Comparison of ENCODE assay signal across 19 cellular contexts in genomic region chr5:37619353-37619752, GRCh38.
DNase-seq lines count a peak whose midpoint lies in the region; ATAC-seq, FAIRE-seq and TF ChIP-seq lines count a peak whose summit lies in the region.
"Had no signal": no experiment of that assay in that cellular context is flagged by ENCODE, and none has a peak within 500 bp of the region (broad histone marks: within the 10 kb centered on the region; RNA-seq: fewer than 3 reads in every experiment).

No MANE protein-coding gene starts in this region.

- CTCF ChIA-PET in K562 (lab: Yijun Ruan, JAX; ENCODE audit: low intra/inter-chr PET ratio): no interaction called here

- TF ChIP-seq CTCF in K562 (IDR thresholded peaks at IDR 0.05 in 2 of 3, conservative IDR thresholded peaks at IDR 0.05 in 1 of 3; ENCODE audit: insufficient read depth in 2 of 3, low read depth in 1 of 3, low read length in 3 of 3) (no peak), foreskin fibroblast (IDR thresholded peaks at IDR 0.05; ENCODE audit: low read depth, low read length) (no peak), tibial artery (IDR thresholded peaks at IDR 0.05) (no peak)

- no peaks in the 10 kb centered on the region for H3K9me3 ChIP-seq in K562 (replicated peaks; ENCODE audit: control insufficient read depth, insufficient read depth, low read depth, low read length)
- H3K9me3 ChIP-seq in tibial artery: no peaks in the 10 kb centered on the region

- DNase-seq in GM18507 (ENCODE audit: extremely low spot score, insufficient read length, low read depth) (no peak), K562 (ENCODE audit: extremely low read depth in 1 of 4, low spot score in 3 of 4) (no peak), foreskin fibroblast (peak; percentile 50 to 80), NCI-H187 (lab: John Stamatoyannopoulos, UW) (no peak), NCI-H1048 (lab: John Stamatoyannopoulos, UW) (no peak), tibial artery (no peak), iPS-NIHi11 (ENCODE audit: low spot score) (no peak)
- DNase-seq: activated CD4-positive, alpha-beta T cell treated with anti-CD3 and anti-CD28 coated beads, Interleukin-2, amount 10 ng/mL, durations not matched to agents 7 days and 5 days; activated naive CD4-positive, alpha-beta T cell treated with Interleukin-2 at 50 U/mL for 16 hours; activated T-cell treated with anti-CD3 and anti-CD28 coated beads for 4 hours; hippocampal formation; Kasumi-1; kidney glomerular epithelial cell; NCI-H446; stimulated activated naive CD8-positive, alpha-beta T cell treated with anti-CD3 and anti-CD28 coated beads, Interleukin-15, Interleukin-2, amounts not matched to agents 100 U/mL and 50 U/mL, for 24 hours had no signal

- no TSS peak for BruUV-seq in K562 (replicated peaks; lab: Mats Ljungman, UMichigan)

- intact Hi-C loops in K562 (cut with micrococcal nuclease): no loop called here
- intact Hi-C loops in tibial artery (cut with DNase I; ENCODE audit: low total_unique reads): no loop called here

- no peak for ATAC-seq in K562
- ATAC-seq: esophagus mucosa; stimulated activated naive CD8-positive, alpha-beta T cell treated with anti-CD3 and anti-CD28 coated beads, Interleukin-15, Interleukin-2, amounts not matched to agents 100 U/mL and 50 U/mL, for 24 hours had no signal

- no peak for TF ChIP-seq POLR2A in K562 (conservative IDR thresholded peaks at IDR 0.05)

- peaks cover 13% of the 10 kb centered on the region for H3K4me1 ChIP-seq in ACC112 (ENCODE audit: control insufficient read depth, insufficient read depth, low read length, unreplicated experiment)
- no peaks in the 10 kb centered on the region for H3K4me1 ChIP-seq in K562 (replicated peaks in 1 of 2; ENCODE audit: control insufficient read depth in 2 of 2, insufficient read depth in 2 of 2, low read length in 2 of 2)
- H3K4me1 ChIP-seq in tibial artery: peaks cover 0 to 11% (median 0%) of the 10 kb centered on the region in 4 donors

- H3K9ac ChIP-seq in K562 (ENCODE audit: insufficient read depth in 1 of 2, low read depth in 2 of 2, low read length in 2 of 2): no peak overlapping the region

- H3K4me2 ChIP-seq in K562 (ENCODE audit: insufficient read depth, low read length): no peak overlapping the region

- 0 out of 2 replicates have a peak, but pooled peaks cover 6% of the 10 kb centered on the region for H3K36me3 ChIP-seq in ACC112 (ENCODE audit: insufficient read depth, low read length)
- H3K36me3 ChIP-seq in K562 (ENCODE audit: control insufficient read depth, insufficient read depth, low read length): no peaks in the 10 kb centered on the region
- peaks cover 0 to 6% (median 3%) of the 10 kb centered on the region in 3 donors for H3K36me3 ChIP-seq in tibial artery

- TF ChIP-seq RAD21 in K562 (CRISPR knock-in tag; conservative IDR thresholded peaks at IDR 0.05 in 1 of 2, IDR thresholded peaks at IDR 0.05 in 1 of 2): no peak

- no peak for TF ChIP-seq EP300 in K562 (IDR thresholded peaks at IDR 0.05; ENCODE audit: low read length)

- no peaks in the 10 kb centered on the region for H3K9me1 ChIP-seq in K562 (ENCODE audit: control insufficient read depth, insufficient read depth, low read length)

- no peaks in the 10 kb centered on the region for H3K27me3 ChIP-seq in ACC112 (ENCODE audit: insufficient read depth, low read length)
- no peaks in the 10 kb centered on the region for H3K27me3 ChIP-seq in K562 (ENCODE audit: control insufficient read depth in 2 of 2, insufficient read depth in 2 of 2, low read length in 2 of 2)
- H3K27me3 ChIP-seq in tibial artery: no peaks in the 10 kb centered on the region

- in situ Hi-C loops in K562 (cut with MboI): no loop called here

- no peaks in the 10 kb centered on the region for H4K20me1 ChIP-seq in K562 (replicated peaks; ENCODE audit: control insufficient read depth, insufficient read depth, low read length)

- no peak overlapping the region for H2AFZ ChIP-seq in ACC112 (ENCODE audit: low read length, unreplicated experiment)
- H2AFZ ChIP-seq in K562 (ENCODE audit: low read depth, low read length): no peak overlapping the region

- H3K4me3 ChIP-seq in ACC112 (ENCODE audit: low read depth, low read length) (no peak overlapping the region), K562 (no peak overlapping the region), foreskin fibroblast (ENCODE audit: low read depth in 1 of 2, low read length in 2 of 2) (no peak overlapping the region), tibial artery (no peak overlapping the region)

- H3K79me2 ChIP-seq in ACC112 (ENCODE audit: control insufficient read depth, insufficient read depth, low read length, unreplicated experiment): no peaks in the 10 kb centered on the region
- H3K79me2 ChIP-seq in K562 (ENCODE audit: control insufficient read depth, insufficient read depth, low read length): no peaks in the 10 kb centered on the region

- POLR2A ChIA-PET in K562 (lab: Yijun Ruan, JAX): interaction anchor here (0.7 kb wide), 1 partner anchor 15 kb away, joined by 3 read pairs; no protein-coding TSS in a partner anchor

- FAIRE-seq in GM18507 (lab: Jason Lieb, UNC) (peak; percentile 31), K562 (lab: Jason Lieb, UNC) (no peak)
- FAIRE-seq: GM12891, TTC549 had no signal

- H3K27ac ChIP-seq in ACC112 (ENCODE audit: low read depth, low read length) (peak overlapping the region; percentile 7; the same call in 1 of the 2 replicates), K562 (ENCODE audit: extremely low read depth, low read depth, low read length) (no peak overlapping the region), tibial artery (no peak overlapping the region)

TF ChIP-seq in K562, 482 proteins besides CTCF, POLR2A, EP300 and RAD21:
- TF ChIP-seq CHAMP1 (IDR thresholded peaks at IDR 0.05): no peak
- TF ChIP-seq CEBPG (CRISPR knock-in tag; IDR thresholded peaks at IDR 0.05): no peak
- TF ChIP-seq CEBPG (tag; conservative IDR thresholded peaks at IDR 0.05 in 1 of 2, IDR thresholded peaks at IDR 0.05 in 1 of 2): peak; percentile 49 to 56; a peak in 2 of 4 replicates
- no peak for TF ChIP-seq TRIM25 (IDR thresholded peaks at IDR 0.05; ENCODE audit: borderline replicate concordance)
- 0 out of 2 replicates have a peak, but pooled peaks have one; percentile 8 for TF ChIP-seq ATF3 (IDR thresholded peaks at IDR 0.05)
- no peak for TF ChIP-seq ATF3 (CRISPR knock-in tag; conservative IDR thresholded peaks at IDR 0.05)
- no peak for TF ChIP-seq ZNF785 (CRISPR knock-in tag; IDR thresholded peaks at IDR 0.05)
- TF ChIP-seq ZNF184 (CRISPR knock-in tag; IDR thresholded peaks at IDR 0.05): no peak

Comparison
In these comparisons a context has a peak if more than half of its experiments do, and no peak if none do; other contexts are left out.
1. DNase-seq: peak in foreskin fibroblast (2 of 2); none in GM18507 (single experiment), K562 (0 of 4), NCI-H187 (0 of 2), NCI-H1048 (single experiment), tibial artery (0 of 2) and iPS-NIHi11 (single experiment).